Comparison of ENCODE assay signal across 8 cellular contexts in the genomic region with DNA sequence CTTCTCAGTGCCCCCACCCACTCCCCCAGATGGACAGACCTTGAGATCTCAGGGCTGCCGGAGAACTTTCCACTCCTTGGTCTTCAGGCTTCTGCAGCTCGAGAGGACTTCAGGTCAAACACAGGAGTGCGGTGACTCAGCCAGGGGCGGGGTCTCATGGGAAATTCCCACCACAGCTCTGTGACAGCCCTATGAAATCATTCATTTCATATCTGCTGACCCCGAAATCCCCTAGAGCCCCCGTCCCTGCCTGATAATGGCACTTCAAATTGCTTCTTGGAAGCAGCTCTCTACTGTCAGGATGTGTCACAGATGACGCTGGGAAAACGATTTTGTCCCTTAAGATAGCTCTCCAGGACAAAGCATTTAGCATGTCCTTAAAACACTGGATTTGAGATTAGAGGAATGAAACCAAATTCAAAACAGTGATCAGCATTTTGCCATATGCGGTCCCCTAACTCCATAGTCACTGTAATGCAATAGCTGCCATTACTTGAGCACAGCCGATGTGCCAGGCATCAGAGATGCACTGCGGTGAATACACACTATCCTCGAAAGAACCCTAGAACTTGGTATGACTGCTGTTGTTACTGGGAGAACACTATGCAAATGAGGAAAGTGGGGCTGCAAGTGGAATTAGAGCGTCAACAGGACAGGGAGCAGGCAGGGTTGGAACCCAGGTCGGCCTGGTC. TPM values are rescaled to one million over a fixed set of nuclear protein-coding genes. Genes with fewer than 3 reads are reported as not detected.
A peak's percentile ranks its signal among the peaks of the same experiment; 100 is the strongest.
DNase-seq lines count a peak whose midpoint lies in the region; ATAC-seq and FAIRE-seq lines count a peak whose summit lies in the region.

A gene (minus strand): TSS at position 95 of the 692 bp plus-strand sequence. CDS start 845 bp downstream, outside the sequence.

- H3K4me1 ChIP-seq in small intestine (ENCODE audit: control insufficient read depth in 2 of 2, insufficient read depth in 1 of 2, low read depth in 1 of 2, low read length in 1 of 2), result peaks cover 0 to 2% of the 10 kb centered on the region in 2 donors

- no peak for FAIRE-seq in small intestine (lab: Jason Lieb, UNC)

- peak; percentile 43 for DNase-seq in activated CD4-positive, alpha-beta T cell treated with anti-CD3 and anti-CD28 coated beads for 1 hour
- peak; percentile 16 for DNase-seq in effector CD8-positive, alpha-beta T cell (lab: John Stamatoyannopoulos, UW)
- DNase-seq in stimulated activated CD4-positive, alpha-beta T cell treated with anti-CD3 and anti-CD28 coated beads, Interleukin-2, amount 100 ng/mL, for 24 hours, result peak; percentile 84 to 88
- DNase-seq in NCI-H2029 (lab: John Stamatoyannopoulos, UW) (no peak), small intestine (no peak)

- no peak within 1 kb of the TSS for H3K27ac ChIP-seq in small intestine (ENCODE audit: low read depth in 1 of 2, low read length in 1 of 2)

- ATAC-seq in GM21825 (IDR thresholded peaks at IDR 0.05; ENCODE audit: unreplicated experiment) (peak; percentile 63), GM18502 (IDR thresholded peaks at IDR 0.05; ENCODE audit: poor library complexity, unreplicated experiment) (no peak), HG03439 (IDR thresholded peaks at IDR 0.05; ENCODE audit: unreplicated experiment) (no peak)

- no peaks in the 10 kb centered on the region for H3K27me3 ChIP-seq in small intestine (ENCODE audit: control insufficient read depth in 2 of 2, insufficient read depth in 2 of 2, low read length in 2 of 2)

- 41 to 54% (median 45%) methylated on average over 14 of the region's 14 CpGs for WGBS in small intestine, 3 donors

- H3K36me3 ChIP-seq in small intestine (ENCODE audit: control insufficient read depth in 2 of 2, insufficient read depth in 2 of 2, low read length in 2 of 2), result no peaks in the 10 kb centered on the region

- no peak within 1 kb of the TSS for H3K4me3 ChIP-seq in small intestine (ENCODE audit: low read depth in 1 of 2, low read length in 2 of 2)

- H3K9me3 ChIP-seq in small intestine (ENCODE audit: control insufficient read depth, low read depth), result no peaks in the 10 kb centered on the region

RNA-seq across cellular contexts. Expression of the gene that starts here (rescaled TPM):
- polyA plus RNA-seq in small intestine, result under 1 TPM in 1 of 3 donors, not detected in 2; 0.13 TPM

Comparison
In these comparisons a context has a peak if more than half of its experiments do, and no peak if none do; other contexts are left out.
1. DNase-seq: peak in activated CD4-positive, alpha-beta T cell treated with anti-CD3 and anti-CD28 coated beads for 1 hour (single experiment), effector CD8-positive, alpha-beta T cell (single experiment) and stimulated activated CD4-positive, alpha-beta T cell treated with anti-CD3 and anti-CD28 coated beads, Interleukin-2, amount 100 ng/mL, for 24 hours (2 of 2); none in NCI-H2029 (single experiment) and small intestine (single experiment).